18 cellular contexts compared by ENCODE assay signal in genomic region chr9:4113711-4114110, GRCh38.
"Had no signal": no experiment of that assay in that cellular context is flagged by ENCODE, and none has a peak within 500 bp of the region (broad histone marks: within the 10 kb centered on the region; RNA-seq: fewer than 3 reads in every experiment).

No MANE protein-coding gene starts in this region.

- H3K27ac ChIP-seq: breast epithelium had no signal

- H3K4me1 ChIP-seq: breast epithelium had no signal

- H3K4me3 ChIP-seq: breast epithelium, esophagus muscularis mucosa, left lung, right atrium auricular region, skin epidermis had no signal

- H3K9me3 ChIP-seq: breast epithelium, esophagus muscularis mucosa, left lung, right atrium auricular region had no signal

- FAIRE-seq: frontal cortex had no signal

- H3K36me3 ChIP-seq: breast epithelium, left lung, right atrium auricular region had no signal

- ATAC-seq: activated CD8-positive, alpha-beta memory T cell treated with anti-CD3 and anti-CD28 coated beads, Interleukin-2, amount 10 ng/mL, durations not matched to agents 7 days and 5 days; left lung; natural killer cell; stimulated activated naive CD8-positive, alpha-beta T cell treated with anti-CD3 and anti-CD28 coated beads, Interleukin-15, Interleukin-2, amounts not matched to agents 100 U/mL and 50 U/mL, for 24 hours had no signal

- H3K27me3 ChIP-seq: breast epithelium, esophagus muscularis mucosa, left lung, right atrium auricular region had no signal

- DNase-seq: activated B cell treated with CpG ODN at 0.5 μM for 24 hours; activated CD4-positive, alpha-beta memory T cell treated with anti-CD3 and anti-CD28 coated beads, Interleukin-2, amount 10 ng/mL, durations not matched to agents 7 days and 5 days; activated CD4-positive, alpha-beta T cell treated with anti-CD3 and anti-CD28 coated beads for 4 hours; activated CD8-positive, alpha-beta memory T cell treated with anti-CD3 and anti-CD28 coated beads, Interleukin-2, amount 10 ng/mL, durations not matched to agents 7 days and 5 days; amniotic stem cell; cerebellar nuclear complex; effector CD4-positive, alpha-beta T cell; left lung; natural killer cell; stimulated activated naive CD8-positive, alpha-beta T cell treated with anti-CD3 and anti-CD28 coated beads, Interleukin-15, Interleukin-2, amounts not matched to agents 100 U/mL and 50 U/mL, for 24 hours; T-helper 1 cell; T-helper 9 cell; trophoblast cell had no signal
